In the genomic region with DNA sequence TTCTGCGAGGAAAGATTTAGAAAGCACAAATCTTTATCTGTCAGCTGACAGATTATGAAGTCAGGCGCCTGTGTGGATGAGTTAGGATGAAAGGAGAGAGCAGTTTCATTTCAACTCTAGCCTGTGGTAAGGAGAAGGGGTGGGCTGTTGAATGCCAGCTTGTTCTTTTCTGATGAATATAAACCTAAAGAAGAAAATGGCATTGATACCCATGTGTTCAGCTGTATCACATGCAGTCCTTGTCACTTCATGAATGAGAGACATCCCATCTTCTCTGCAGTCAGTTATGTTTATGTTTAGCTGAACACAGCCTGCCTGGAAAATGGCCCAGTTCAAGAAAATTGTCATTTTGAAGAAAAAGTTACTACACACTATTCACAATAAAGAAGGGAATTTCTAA, we compare ENCODE assay signal across 16 cellular contexts.
DNase-seq lines count a peak whose midpoint lies in the region; ATAC-seq and TF ChIP-seq lines count a peak whose summit lies in the region.
"Had no signal": no experiment of that assay in that cellular context is flagged by ENCODE, and none has a peak within 500 bp of the region (broad histone marks: within the 10 kb centered on the region; RNA-seq: fewer than 3 reads in every experiment).

No MANE protein-coding gene starts in this region.

- H3K36me3 ChIP-seq in OCI-LY1 (ENCODE audit: insufficient read depth, low read length) = no peaks in the 10 kb centered on the region
- H3K36me3 ChIP-seq in prostate gland = no peaks in the 10 kb centered on the region
- H3K36me3 ChIP-seq: BLaER1 treated with 17β-estradiol and CSF1 and Interleukin-3, amounts not matched to agents 10 nM and 100 nM had no signal

- peak overlapping the region; percentile 11; the same call in 1 of the 2 replicates for H3K4me2 ChIP-seq in OCI-LY1 (ENCODE audit: low read length)
- H3K4me2 ChIP-seq: BLaER1 treated with 17β-estradiol and CSF1 and Interleukin-3, amounts not matched to agents 10 nM and 100 nM had no signal

- intact Hi-C loops in activated CD4-positive, alpha-beta T cell treated with anti-CD3 and anti-CD28 coated beads, Interleukin-2, amount 10 ng/mL, durations not matched to agents 24 days and 14 days (cut with micrococcal nuclease) = loop anchor here (1.0 to 5.0 kb wide), 3 partner anchors 18 to 248 kb away; no protein-coding TSS in a partner anchor
- intact Hi-C loops in prostate gland (cut with DNase I) = no loop called here

- no peak overlapping the region; the same call in 1 of the 2 replicates for H2AFZ ChIP-seq in OCI-LY1 (ENCODE audit: low read length)

- H3K27ac ChIP-seq in OCI-LY1 (ENCODE audit: low read depth, low read length, poor library complexity, severe bottlenecking) (no peak overlapping the region), prostate gland (no peak overlapping the region)
- H3K27ac ChIP-seq: BLaER1 treated with 17β-estradiol and CSF1 and Interleukin-3, amounts not matched to agents 10 nM and 100 nM; dorsolateral prefrontal cortex; VCaP had no signal

- H3K36me3 Mint-ChIP-seq in activated CD4-positive, alpha-beta T cell treated with anti-CD3 and anti-CD28 coated beads, Interleukin-2, amount 10 ng/mL, durations not matched to agents 24 days and 14 days (ENCODE audit: low read depth) = peaks cover 2% of the 10 kb centered on the region
- H3K36me3 Mint-ChIP-seq in nephron (ENCODE audit: low read depth) = no peaks in the 10 kb centered on the region

- H3K27me3 ChIP-seq in OCI-LY1 (ENCODE audit: insufficient read depth, low read length) (no peaks in the 10 kb centered on the region), prostate gland (replicated peaks; ENCODE audit: insufficient read depth) (no peaks in the 10 kb centered on the region)
- H3K27me3 ChIP-seq: dorsolateral prefrontal cortex had no signal

- peak overlapping the region; percentile 85 for H3K27ac Mint-ChIP-seq in activated CD4-positive, alpha-beta T cell treated with anti-CD3 and anti-CD28 coated beads, Interleukin-2, amount 10 ng/mL, durations not matched to agents 24 days and 14 days
- H3K27ac Mint-ChIP-seq in nephron = peak overlapping the region; percentile 41 to 63 (median 44)

- 64% methylated on average over 2 of the region's 2 CpGs for WGBS in prostate gland

- H3K27me3 Mint-ChIP-seq in activated CD4-positive, alpha-beta T cell treated with anti-CD3 and anti-CD28 coated beads, Interleukin-2, amount 10 ng/mL, durations not matched to agents 24 days and 14 days = no peaks in the 10 kb centered on the region
- H3K27me3 Mint-ChIP-seq in nephron (ENCODE audit: low read depth) = peaks cover 5% of the 10 kb centered on the region

- peaks cover 11% of the 10 kb centered on the region for H3K9me3 Mint-ChIP-seq in activated CD4-positive, alpha-beta T cell treated with anti-CD3 and anti-CD28 coated beads, Interleukin-2, amount 10 ng/mL, durations not matched to agents 24 days and 14 days
- H3K9me3 Mint-ChIP-seq in nephron = no peaks in the 10 kb centered on the region

- no peak overlapping the region for H3K4me3 ChIP-seq in OCI-LY1 (ENCODE audit: low read depth, low read length, poor library complexity, severe bottlenecking)
- no peak overlapping the region for H3K4me3 ChIP-seq in prostate gland
- H3K4me3 ChIP-seq: BLaER1 treated with 17β-estradiol and CSF1 and Interleukin-3, amounts not matched to agents 10 nM and 100 nM; dorsolateral prefrontal cortex had no signal

- ATAC-seq in GM21529 (IDR thresholded peaks at IDR 0.05; ENCODE audit: unreplicated experiment) (peak; percentile 39), HG02981 (IDR thresholded peaks at IDR 0.05; ENCODE audit: unreplicated experiment) (no peak), GM18520 (IDR thresholded peaks at IDR 0.05; ENCODE audit: unreplicated experiment) (no peak)
- ATAC-seq: left cardiac atrium had no signal

- H3K79me2 ChIP-seq in OCI-LY1 (ENCODE audit: insufficient read depth, low read length) = no peaks in the 10 kb centered on the region

- no peaks in the 10 kb centered on the region for H4K20me1 ChIP-seq in OCI-LY1 (ENCODE audit: insufficient read depth, low read length)
- H4K20me1 ChIP-seq: BLaER1 treated with 17β-estradiol and CSF1 and Interleukin-3, amounts not matched to agents 10 nM and 100 nM had no signal

- DNase-seq in activated CD4-positive, alpha-beta T cell treated with anti-CD3 and anti-CD28 coated beads, Interleukin-2, amount 10 ng/mL, durations not matched to agents 24 days and 14 days = peak; percentile 61
- no peak for DNase-seq in activated CD4-positive, alpha-beta T cell treated with anti-CD3 and anti-CD28 coated beads, Interleukin-2, amount 50 U/mL, for 1 hour
- no peak for DNase-seq in prostate gland (ENCODE audit: low spot score)
- DNase-seq: activated CD8-positive, alpha-beta memory T cell treated with anti-CD3 and anti-CD28 coated beads, Interleukin-2, amount 50 U/mL, for 48 hours; DMS153; dorsolateral prefrontal cortex; Kasumi-1; left cardiac atrium; NCI-H1417 had no signal

- H3K9ac ChIP-seq in OCI-LY1 (ENCODE audit: low read length) = no peak overlapping the region
- H3K9ac ChIP-seq: BLaER1 treated with 17β-estradiol and CSF1 and Interleukin-3, amounts not matched to agents 10 nM and 100 nM had no signal

- H3K9me3 ChIP-seq in OCI-LY1 (ENCODE audit: low read length) = no peaks in the 10 kb centered on the region
- H3K9me3 ChIP-seq in prostate gland = no peaks in the 10 kb centered on the region
- H3K9me3 ChIP-seq: BLaER1 treated with 17β-estradiol and CSF1 and Interleukin-3, amounts not matched to agents 10 nM and 100 nM had no signal

- peaks cover 40% of the 10 kb centered on the region for H3K4me1 Mint-ChIP-seq in activated CD4-positive, alpha-beta T cell treated with anti-CD3 and anti-CD28 coated beads, Interleukin-2, amount 10 ng/mL, durations not matched to agents 24 days and 14 days
- peaks cover 21% of the 10 kb centered on the region for H3K4me1 Mint-ChIP-seq in nephron

- H3K4me1 ChIP-seq in OCI-LY1 (ENCODE audit: insufficient read depth, low read length, severe bottlenecking) (peaks cover 43% of the 10 kb centered on the region), prostate gland (replicated peaks) (no peaks in the 10 kb centered on the region)

- no peaks in the 10 kb centered on the region for H3K9me2 ChIP-seq in OCI-LY1 (ENCODE audit: low read depth, low read length)

- H3F3A ChIP-seq in OCI-LY1 (ENCODE audit: insufficient read depth, low read length) = no peaks in the 10 kb centered on the region

- peak overlapping the region; percentile 74 for H3K4me3 Mint-ChIP-seq in activated CD4-positive, alpha-beta T cell treated with anti-CD3 and anti-CD28 coated beads, Interleukin-2, amount 10 ng/mL, durations not matched to agents 24 days and 14 days
- H3K4me3 Mint-ChIP-seq in nephron = no peak overlapping the region

- no peak for TF ChIP-seq CTCF in OCI-LY1 (IDR thresholded peaks at IDR 0.05; ENCODE audit: low read length)
- no peak for TF ChIP-seq CTCF in nephron (IDR thresholded peaks at IDR 0.05; ENCODE audit: unreplicated experiment in 3 of 3)
- no peak for TF ChIP-seq CTCF in prostate gland (IDR thresholded peaks at IDR 0.05)

- no peak for TF ChIP-seq POLR2A in prostate gland (IDR thresholded peaks at IDR 0.05)
